In genomic region chr6:71585472-71585871, GRCh38 we compare ENCODE assay signal across 18 cellular contexts.
DNase-seq lines count a peak whose midpoint lies in the region; ATAC-seq, FAIRE-seq and TF ChIP-seq lines count a peak whose summit lies in the region.
"Had no signal": no experiment of that assay in that cellular context is flagged by ENCODE, and none has a peak within 500 bp of the region (broad histone marks: within the 10 kb centered on the region; RNA-seq: fewer than 3 reads in every experiment).

No MANE protein-coding gene starts in this region.

- H3K4me1 ChIP-seq in heart right ventricle: no peaks in the 10 kb centered on the region
- H3K4me1 ChIP-seq in kidney (ENCODE audit: control insufficient read depth in 1 of 2, insufficient read depth in 1 of 2, low read depth in 1 of 2, low read length in 2 of 2): no peaks in the 10 kb centered on the region
- H3K4me1 ChIP-seq in trophoblast cell (ENCODE audit: control insufficient read depth in 1 of 2, insufficient read depth in 2 of 2, low read length in 2 of 2): no peaks in the 10 kb centered on the region
- no peaks in the 10 kb centered on the region for H3K4me1 ChIP-seq in testis
- H3K4me1 ChIP-seq: BLaER1 had no signal

- no peaks in the 10 kb centered on the region for H3K79me1 ChIP-seq in trophoblast cell (ENCODE audit: low read length)

- no peak overlapping the region for H3K4me2 ChIP-seq in trophoblast cell (ENCODE audit: low read length)
- H3K4me2 ChIP-seq: BLaER1 had no signal

- H3K4me3 Mint-ChIP-seq in T-helper 17 cell: no peak overlapping the region
- H3K4me3 Mint-ChIP-seq: CD14-positive monocyte; CD4-positive, alpha-beta memory T cell; H9 had no signal

- no peak for FAIRE-seq in kidney (lab: Jason Lieb, UNC)
- FAIRE-seq: HepG2 had no signal

- no peak overlapping the region for H3K9ac ChIP-seq in kidney (ENCODE audit: low read length in 2 of 2)
- no peak overlapping the region for H3K9ac ChIP-seq in trophoblast cell (ENCODE audit: low read length)
- H3K9ac ChIP-seq: BLaER1 had no signal

- no peak overlapping the region for H4K91ac ChIP-seq in trophoblast cell (ENCODE audit: low read depth, low read length)

- no peak overlapping the region for H3K27ac Mint-ChIP-seq in T-helper 17 cell
- H3K27ac Mint-ChIP-seq: CD14-positive monocyte; CD4-positive, alpha-beta memory T cell had no signal

- no peak overlapping the region for H2AFZ ChIP-seq in trophoblast cell (ENCODE audit: insufficient read depth, low read length, poor library complexity)

- H3K14ac ChIP-seq in trophoblast cell (ENCODE audit: low read length): no peak overlapping the region

- H3K27ac ChIP-seq in heart right ventricle (no peak overlapping the region), kidney (ENCODE audit: low read depth in 2 of 2, low read length in 2 of 2) (no peak overlapping the region), trophoblast cell (ENCODE audit: low read depth, low read length) (no peak overlapping the region), testis (no peak overlapping the region)
- H3K27ac ChIP-seq: BLaER1 had no signal

- H4K12ac ChIP-seq in trophoblast cell (ENCODE audit: low read depth, low read length): no peak overlapping the region

- no peak overlapping the region for H3K23ac ChIP-seq in trophoblast cell (ENCODE audit: low read length)

- no peak overlapping the region for H2BK120ac ChIP-seq in trophoblast cell (ENCODE audit: insufficient read depth, low read length, poor library complexity)

- no peak overlapping the region for H2AK5ac ChIP-seq in trophoblast cell (ENCODE audit: low read length)

- no peak overlapping the region for H2BK5ac ChIP-seq in trophoblast cell (ENCODE audit: low read depth, low read length, poor library complexity)

- WGBS in heart right ventricle, 2 donors: 97% methylated on average over 23 of the region's 23 CpGs
- WGBS in trophoblast cell (ENCODE audit: extremely low coverage, insufficient coverage, insufficient read length): no CpG with 5 or more reads among the region's 23 CpGs
- 67 to 84% methylated on average over 12 to 23 of the region's 23 CpGs for WGBS in testis, 2 donors

- no peak for TF ChIP-seq POLR2A in testis (IDR thresholded peaks at IDR 0.05)

- no peak overlapping the region for H4K8ac ChIP-seq in trophoblast cell (ENCODE audit: low read depth, low read length)

- no peak overlapping the region for H3K4ac ChIP-seq in trophoblast cell (ENCODE audit: low read depth, low read length)

- H3K79me2 ChIP-seq in trophoblast cell (ENCODE audit: control insufficient read depth, insufficient read depth, low read length, poor library complexity): no peaks in the 10 kb centered on the region

- no peaks in the 10 kb centered on the region for H3K36me3 Mint-ChIP-seq in T-helper 17 cell (ENCODE audit: low read depth)
- H3K36me3 Mint-ChIP-seq: CD14-positive monocyte; CD4-positive, alpha-beta memory T cell had no signal

- H3K36me3 ChIP-seq in heart right ventricle (no peaks in the 10 kb centered on the region), kidney (ENCODE audit: control insufficient read depth in 1 of 2, insufficient read depth in 2 of 2, low read length in 2 of 2) (no peaks in the 10 kb centered on the region), trophoblast cell (ENCODE audit: control insufficient read depth in 1 of 2, insufficient read depth in 2 of 2, low read length in 2 of 2) (no peaks in the 10 kb centered on the region), testis (ENCODE audit: low read depth, missing control alignments) (no peaks in the 10 kb centered on the region)
- H3K36me3 ChIP-seq: BLaER1 had no signal

- no peak for ATAC-seq in Right ventricle myocardium superior (ENCODE audit: poor library complexity)
- no peak for ATAC-seq in heart right ventricle
- ATAC-seq in T-helper 17 cell: no peak
- ATAC-seq: HepG2 had no signal

- no peaks in the 10 kb centered on the region for H3K9me3 ChIP-seq in heart right ventricle
- peaks cover 0 to 3% of the 10 kb centered on the region in 2 donors for H3K9me3 ChIP-seq in kidney (ENCODE audit: control insufficient read depth in 1 of 2, low read length in 2 of 2)
- H3K9me3 ChIP-seq in trophoblast cell (ENCODE audit: insufficient read depth, low read depth, low read length): peaks cover 5% of the 10 kb centered on the region
- H3K9me3 ChIP-seq in testis: no peaks in the 10 kb centered on the region
- no peaks in the 10 kb centered on the region for H3K9me3 ChIP-seq in T-helper 17 cell (ENCODE audit: control insufficient read depth, low read length, poor library complexity, severe bottlenecking)

- H3K4me1 Mint-ChIP-seq in T-helper 17 cell: no peaks in the 10 kb centered on the region
- H3K4me1 Mint-ChIP-seq: CD14-positive monocyte; CD4-positive, alpha-beta memory T cell; H9 had no signal

- H3K18ac ChIP-seq in trophoblast cell (ENCODE audit: low read length): no peak overlapping the region

- H3K4me3 ChIP-seq in heart right ventricle: no peak overlapping the region
- H3K4me3 ChIP-seq in kidney (ENCODE audit: low read length in 2 of 2): no peak overlapping the region
- peak overlapping the region; percentile 23 for H3K4me3 ChIP-seq in trophoblast cell (ENCODE audit: low read depth, low read length)
- H3K4me3 ChIP-seq in testis: peak overlapping the region; percentile 36 to 54
- H3K4me3 ChIP-seq: BLaER1 had no signal

- no peak for TF ChIP-seq CTCF in heart right ventricle (IDR thresholded peaks at IDR 0.05)
- TF ChIP-seq CTCF in kidney (IDR thresholded peaks at IDR 0.05; ENCODE audit: borderline replicate concordance, extremely low read depth, insufficient read depth): no peak
- no peak for TF ChIP-seq CTCF in testis (IDR thresholded peaks at IDR 0.05)

- H2BK12ac ChIP-seq in trophoblast cell (ENCODE audit: low read length): no peak overlapping the region

- peak; percentile 37 for DNase-seq in Right ventricle myocardium superior
- no peak for DNase-seq in heart right ventricle
- DNase-seq in kidney: peak; percentile 64
- no peak for DNase-seq in trophoblast cell
- peak; percentile 17 for DNase-seq in testis
- no peak for DNase-seq in medulla oblongata (ENCODE audit: extremely low spot score)
- no peak for DNase-seq in T-helper 17 cell
- DNase-seq in SW 1271 (lab: John Stamatoyannopoulos, UW): no peak
- DNase-seq: 8988T; CD4-positive, alpha-beta memory T cell; DMS153; DMS79; GF-D8; GOT3; H9 had no signal

- H3K27me3 ChIP-seq in heart right ventricle (peaks cover 0 to 20% (median 7%) of the 10 kb centered on the region in 7 donors), trophoblast cell (ENCODE audit: insufficient read depth, low read length) (no peaks in the 10 kb centered on the region), testis (no peaks in the 10 kb centered on the region)
- H3K27me3 ChIP-seq: BLaER1 had no signal

- intact Hi-C loops in Right ventricle myocardium superior (cut with DNase I) (no loop called here), heart right ventricle (cut with DNase I) (no loop called here), kidney (cut with DNase I) (no loop called here), testis (cut with DNase I; ENCODE audit: low total_unique reads) (no loop called here)

- no peaks in the 10 kb centered on the region for H3K27me3 Mint-ChIP-seq in T-helper 17 cell

Comparison
In these comparisons a context has a peak if more than half of its experiments do, and no peak if none do; other contexts are left out.
1. DNase-seq: peak in Right ventricle myocardium superior (single experiment), kidney (single experiment) and testis (single experiment); none in heart right ventricle (0 of 2), trophoblast cell (0 of 2), medulla oblongata (single experiment), T-helper 17 cell (0 of 3) and SW 1271 (0 of 2).
2. H3K4me3 ChIP-seq: peak in trophoblast cell (single experiment) and testis (2 of 2); none in heart right ventricle (0 of 10) and kidney (0 of 2).